14 cellular contexts compared by ENCODE assay signal in the genomic region with DNA sequence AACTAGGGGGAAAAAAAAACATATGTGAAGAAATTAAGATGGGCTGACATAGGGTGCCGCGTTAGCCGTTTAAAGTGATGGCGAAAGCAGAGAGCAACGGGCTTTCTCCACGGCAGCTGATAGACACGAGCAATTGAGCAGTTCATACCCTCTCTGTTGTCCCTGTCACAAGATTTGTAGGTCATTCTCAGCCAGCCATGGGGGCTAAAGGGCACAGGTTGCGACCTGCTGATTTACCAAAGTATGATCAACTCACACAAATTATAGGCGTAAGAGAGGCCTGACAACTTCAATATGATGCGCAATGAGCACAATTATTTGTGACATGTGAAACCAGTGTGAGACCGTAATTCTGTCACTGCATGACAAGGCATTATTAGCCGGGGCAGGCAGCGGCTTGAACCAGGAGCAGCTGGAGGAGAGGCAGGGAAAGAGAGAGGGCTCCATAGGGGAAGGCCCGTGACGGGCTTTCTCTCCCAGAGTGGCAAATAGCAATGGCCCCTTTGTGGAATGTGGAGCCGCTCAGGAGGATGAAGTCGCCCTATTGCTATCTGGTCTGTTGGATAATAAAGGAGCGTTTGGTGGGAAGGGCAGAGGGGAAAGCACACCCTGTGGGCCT.
"Had no signal": no experiment of that assay in that cellular context is flagged by ENCODE, and none has a peak within 500 bp of the region (broad histone marks: within the 10 kb centered on the region; RNA-seq: fewer than 3 reads in every experiment).

No MANE protein-coding gene starts in this region.

- H3K9me3 ChIP-seq: colonic mucosa, psoas muscle, uterus had no signal

- H3K4me1 ChIP-seq: colonic mucosa, psoas muscle had no signal

- H3K36me3 ChIP-seq: colonic mucosa, uterus had no signal

- ATAC-seq: naive thymus-derived CD4-positive, alpha-beta T cell; psoas muscle; stimulated activated naive CD8-positive, alpha-beta T cell treated with anti-CD3 and anti-CD28 coated beads, Interleukin-15, amount 100 ng/mL, for 72 hours; T-helper 17 cell had no signal

- H3K27me3 ChIP-seq: colonic mucosa, uterus had no signal

- H3K4me3 ChIP-seq: colonic mucosa, psoas muscle, uterus had no signal

- DNase-seq: activated CD4-positive, alpha-beta T cell treated with anti-CD3 and anti-CD28 coated beads, Interleukin-2, amount 10 ng/mL, durations not matched to agents 7 days and 5 days; activated CD4-positive, CD25-positive, alpha-beta regulatory T cell; activated CD8-positive, alpha-beta memory T cell treated with anti-CD3 and anti-CD28 coated beads for 24 hours; activated naive CD4-positive, alpha-beta T cell treated with anti-CD3 and anti-CD28 coated beads for 36 hours; colonic mucosa; effector CD4-positive, alpha-beta T cell; kidney glomerular epithelial cell; naive thymus-derived CD4-positive, alpha-beta T cell; psoas muscle; stimulated activated CD4-positive, alpha-beta T cell treated with anti-CD3 and anti-CD28 coated beads, Interleukin-4, amount 100 ng/mL, for 24 hours; stimulated activated naive CD8-positive, alpha-beta T cell treated with anti-CD3 and anti-CD28 coated beads, Interleukin-15, amount 100 ng/mL, for 72 hours; T-helper 17 cell; uterus had no signal

- H3K27ac ChIP-seq: colonic mucosa, psoas muscle had no signal

- FAIRE-seq: frontal cortex had no signal
